In the genomic region with DNA sequence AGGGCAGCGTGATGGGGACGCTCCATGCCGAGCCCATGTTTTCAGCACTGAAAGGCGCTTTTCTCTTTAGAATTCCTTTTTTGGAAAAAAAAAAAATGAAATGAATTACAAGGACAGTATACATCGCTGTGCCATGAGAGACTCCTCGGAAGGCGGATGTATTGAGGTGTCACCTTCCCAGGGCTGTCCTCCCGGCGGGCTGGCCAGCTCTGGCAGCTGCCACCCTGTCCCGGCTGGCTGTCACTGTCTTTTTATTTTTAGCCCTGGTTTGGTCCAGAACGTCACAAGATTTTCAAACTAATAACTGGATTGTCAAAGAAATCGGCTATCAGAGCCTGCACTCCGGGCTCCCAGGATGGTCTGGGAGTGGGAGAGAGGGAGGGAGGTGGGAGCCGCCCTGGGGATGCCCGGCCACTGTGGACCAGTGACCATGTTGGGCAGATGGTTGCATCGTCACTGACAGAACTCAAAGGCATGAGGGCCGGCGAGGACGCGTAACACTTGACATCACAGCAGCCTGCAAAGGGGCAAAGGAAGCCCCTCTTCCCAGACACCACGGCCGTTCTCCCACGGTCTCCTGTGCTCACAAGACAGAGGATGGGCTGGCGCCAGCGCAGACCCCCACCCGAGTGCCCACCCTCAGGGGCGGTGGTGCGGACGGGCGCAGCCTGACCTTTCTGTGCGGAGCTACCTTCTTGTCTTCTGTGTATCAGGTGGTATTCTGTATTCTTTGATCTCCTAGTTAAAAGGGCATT, we compare ENCODE assay signal across 2 cellular contexts.
TF ChIP-seq lines count a peak whose summit lies in the region.

No MANE protein-coding gene starts in this region.

TF ChIP-seq in SK-N-SH, 30 proteins besides CTCF, POLR2A, EP300 and RAD21 (continued from another document):
- TF ChIP-seq MEF2A (IDR thresholded peaks at IDR 0.05; ENCODE audit: borderline replicate concordance, low read depth), result no peak
- TF ChIP-seq RCOR1 (IDR thresholded peaks at IDR 0.05; ENCODE audit: low read length), result no peak
- TF ChIP-seq NRF1 (IDR thresholded peaks at IDR 0.05; ENCODE audit: low read depth, low read length), result no peak
- TF ChIP-seq MXI1 (IDR thresholded peaks at IDR 0.05; ENCODE audit: low read depth, low read length), result no peak
- TF ChIP-seq SMC3 (IDR thresholded peaks at IDR 0.05; ENCODE audit: low read depth, low read length), result no peak
- no peak for TF ChIP-seq FOSL2 (IDR thresholded peaks at IDR 0.05; ENCODE audit: borderline replicate concordance, low read depth)
- no peak for TF ChIP-seq JUND (IDR thresholded peaks at IDR 0.05)
- no peak for TF ChIP-seq NFIC (IDR thresholded peaks at IDR 0.05; ENCODE audit: borderline replicate concordance)
- TF ChIP-seq, protein P1, sequence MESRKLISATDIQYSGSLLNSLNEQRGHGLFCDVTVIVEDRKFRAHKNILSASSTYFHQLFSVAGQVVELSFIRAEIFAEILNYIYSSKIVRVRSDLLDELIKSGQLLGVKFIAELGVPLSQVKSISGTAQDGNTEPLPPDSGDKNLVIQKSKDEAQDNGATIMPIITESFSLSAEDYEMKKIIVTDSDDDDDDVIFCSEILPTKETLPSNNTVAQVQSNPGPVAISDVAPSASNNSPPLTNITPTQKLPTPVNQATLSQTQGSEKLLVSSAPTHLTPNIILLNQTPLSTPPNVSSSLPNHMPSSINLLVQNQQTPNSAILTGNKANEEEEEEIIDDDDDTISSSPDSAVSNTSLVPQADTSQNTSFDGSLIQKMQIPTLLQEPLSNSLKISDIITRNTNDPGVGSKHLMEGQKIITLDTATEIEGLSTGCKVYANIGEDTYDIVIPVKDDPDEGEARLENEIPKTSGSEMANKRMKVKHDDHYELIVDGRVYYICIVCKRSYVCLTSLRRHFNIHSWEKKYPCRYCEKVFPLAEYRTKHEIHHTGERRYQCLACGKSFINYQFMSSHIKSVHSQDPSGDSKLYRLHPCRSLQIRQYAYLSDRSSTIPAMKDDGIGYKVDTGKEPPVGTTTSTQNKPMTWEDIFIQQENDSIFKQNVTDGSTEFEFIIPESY (IDR thresholded peaks at IDR 0.05; ENCODE audit: borderline replicate concordance, low read depth), result no peak
- TF ChIP-seq RXRA (IDR thresholded peaks at IDR 0.05; ENCODE audit: borderline replicate concordance, low read depth), result no peak

TF ChIP-seq in SK-N-SH treated with all-trans-retinoic acid at 6 μM for 48 hours, 23 proteins besides CTCF, POLR2A, EP300 and RAD21:
- TF ChIP-seq, protein P2, sequence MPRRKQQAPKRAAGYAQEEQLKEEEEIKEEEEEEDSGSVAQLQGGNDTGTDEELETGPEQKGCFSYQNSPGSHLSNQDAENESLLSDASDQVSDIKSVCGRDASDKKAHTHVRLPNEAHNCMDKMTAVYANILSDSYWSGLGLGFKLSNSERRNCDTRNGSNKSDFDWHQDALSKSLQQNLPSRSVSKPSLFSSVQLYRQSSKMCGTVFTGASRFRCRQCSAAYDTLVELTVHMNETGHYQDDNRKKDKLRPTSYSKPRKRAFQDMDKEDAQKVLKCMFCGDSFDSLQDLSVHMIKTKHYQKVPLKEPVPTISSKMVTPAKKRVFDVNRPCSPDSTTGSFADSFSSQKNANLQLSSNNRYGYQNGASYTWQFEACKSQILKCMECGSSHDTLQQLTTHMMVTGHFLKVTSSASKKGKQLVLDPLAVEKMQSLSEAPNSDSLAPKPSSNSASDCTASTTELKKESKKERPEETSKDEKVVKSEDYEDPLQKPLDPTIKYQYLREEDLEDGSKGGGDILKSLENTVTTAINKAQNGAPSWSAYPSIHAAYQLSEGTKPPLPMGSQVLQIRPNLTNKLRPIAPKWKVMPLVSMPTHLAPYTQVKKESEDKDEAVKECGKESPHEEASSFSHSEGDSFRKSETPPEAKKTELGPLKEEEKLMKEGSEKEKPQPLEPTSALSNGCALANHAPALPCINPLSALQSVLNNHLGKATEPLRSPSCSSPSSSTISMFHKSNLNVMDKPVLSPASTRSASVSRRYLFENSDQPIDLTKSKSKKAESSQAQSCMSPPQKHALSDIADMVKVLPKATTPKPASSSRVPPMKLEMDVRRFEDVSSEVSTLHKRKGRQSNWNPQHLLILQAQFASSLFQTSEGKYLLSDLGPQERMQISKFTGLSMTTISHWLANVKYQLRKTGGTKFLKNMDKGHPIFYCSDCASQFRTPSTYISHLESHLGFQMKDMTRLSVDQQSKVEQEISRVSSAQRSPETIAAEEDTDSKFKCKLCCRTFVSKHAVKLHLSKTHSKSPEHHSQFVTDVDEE (CRISPR knock-in tag; IDR thresholded peaks at IDR 0.05), result no peak
- TF ChIP-seq OSR1 (CRISPR knock-in tag; IDR thresholded peaks at IDR 0.05) (no peak), ZNF70 (CRISPR knock-in tag; IDR thresholded peaks at IDR 0.05) (no peak), ISL1 (CRISPR knock-in tag; IDR thresholded peaks at IDR 0.05) (no peak), SNAI2 (CRISPR knock-in tag; IDR thresholded peaks at IDR 0.05) (no peak), PPARA (CRISPR knock-in tag; IDR thresholded peaks at IDR 0.05; ENCODE audit: borderline replicate concordance) (no peak), TCF4 (CRISPR knock-in tag; IDR thresholded peaks at IDR 0.05; ENCODE audit: borderline replicate concordance) (no peak), ZFP3 (CRISPR knock-in tag; IDR thresholded peaks at IDR 0.05) (no peak), ZFP30 (CRISPR knock-in tag; IDR thresholded peaks at IDR 0.05) (no peak), ARNTL (CRISPR knock-in tag; IDR thresholded peaks at IDR 0.05; ENCODE audit: borderline replicate concordance, low read depth) (no peak), ZNF565 (CRISPR knock-in tag; conservative IDR thresholded peaks at IDR 0.05; ENCODE audit: low read depth) (no peak), BACH2 (CRISPR knock-in tag; IDR thresholded peaks at IDR 0.05; ENCODE audit: borderline replicate concordance) (no peak), ZNF8 (CRISPR knock-in tag; IDR thresholded peaks at IDR 0.05) (no peak), ZC3H10 (CRISPR knock-in tag; IDR thresholded peaks at IDR 0.05) (no peak)
- TF ChIP-seq, protein P3, sequence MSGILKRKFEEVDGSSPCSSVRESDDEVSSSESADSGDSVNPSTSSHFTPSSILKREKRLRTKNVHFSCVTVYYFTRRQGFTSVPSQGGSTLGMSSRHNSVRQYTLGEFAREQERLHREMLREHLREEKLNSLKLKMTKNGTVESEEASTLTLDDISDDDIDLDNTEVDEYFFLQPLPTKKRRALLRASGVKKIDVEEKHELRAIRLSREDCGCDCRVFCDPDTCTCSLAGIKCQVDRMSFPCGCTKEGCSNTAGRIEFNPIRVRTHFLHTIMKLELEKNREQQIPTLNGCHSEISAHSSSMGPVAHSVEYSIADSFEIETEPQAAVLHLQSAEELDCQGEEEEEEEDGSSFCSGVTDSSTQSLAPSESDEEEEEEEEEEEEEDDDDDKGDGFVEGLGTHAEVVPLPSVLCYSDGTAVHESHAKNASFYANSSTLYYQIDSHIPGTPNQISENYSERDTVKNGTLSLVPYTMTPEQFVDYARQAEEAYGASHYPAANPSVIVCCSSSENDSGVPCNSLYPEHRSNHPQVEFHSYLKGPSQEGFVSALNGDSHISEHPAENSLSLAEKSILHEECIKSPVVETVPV (CRISPR knock-in tag; IDR thresholded peaks at IDR 0.05), result no peak
- TF ChIP-seq, protein P4, sequence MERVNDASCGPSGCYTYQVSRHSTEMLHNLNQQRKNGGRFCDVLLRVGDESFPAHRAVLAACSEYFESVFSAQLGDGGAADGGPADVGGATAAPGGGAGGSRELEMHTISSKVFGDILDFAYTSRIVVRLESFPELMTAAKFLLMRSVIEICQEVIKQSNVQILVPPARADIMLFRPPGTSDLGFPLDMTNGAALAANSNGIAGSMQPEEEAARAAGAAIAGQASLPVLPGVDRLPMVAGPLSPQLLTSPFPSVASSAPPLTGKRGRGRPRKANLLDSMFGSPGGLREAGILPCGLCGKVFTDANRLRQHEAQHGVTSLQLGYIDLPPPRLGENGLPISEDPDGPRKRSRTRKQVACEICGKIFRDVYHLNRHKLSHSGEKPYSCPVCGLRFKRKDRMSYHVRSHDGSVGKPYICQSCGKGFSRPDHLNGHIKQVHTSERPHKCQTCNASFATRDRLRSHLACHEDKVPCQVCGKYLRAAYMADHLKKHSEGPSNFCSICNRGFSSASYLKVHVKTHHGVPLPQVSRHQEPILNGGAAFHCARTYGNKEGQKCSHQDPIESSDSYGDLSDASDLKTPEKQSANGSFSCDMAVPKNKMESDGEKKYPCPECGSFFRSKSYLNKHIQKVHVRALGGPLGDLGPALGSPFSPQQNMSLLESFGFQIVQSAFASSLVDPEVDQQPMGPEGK (CRISPR knock-in tag; IDR thresholded peaks at IDR 0.05; ENCODE audit: borderline replicate concordance), result no peak
- TF ChIP-seq, protein P5, sequence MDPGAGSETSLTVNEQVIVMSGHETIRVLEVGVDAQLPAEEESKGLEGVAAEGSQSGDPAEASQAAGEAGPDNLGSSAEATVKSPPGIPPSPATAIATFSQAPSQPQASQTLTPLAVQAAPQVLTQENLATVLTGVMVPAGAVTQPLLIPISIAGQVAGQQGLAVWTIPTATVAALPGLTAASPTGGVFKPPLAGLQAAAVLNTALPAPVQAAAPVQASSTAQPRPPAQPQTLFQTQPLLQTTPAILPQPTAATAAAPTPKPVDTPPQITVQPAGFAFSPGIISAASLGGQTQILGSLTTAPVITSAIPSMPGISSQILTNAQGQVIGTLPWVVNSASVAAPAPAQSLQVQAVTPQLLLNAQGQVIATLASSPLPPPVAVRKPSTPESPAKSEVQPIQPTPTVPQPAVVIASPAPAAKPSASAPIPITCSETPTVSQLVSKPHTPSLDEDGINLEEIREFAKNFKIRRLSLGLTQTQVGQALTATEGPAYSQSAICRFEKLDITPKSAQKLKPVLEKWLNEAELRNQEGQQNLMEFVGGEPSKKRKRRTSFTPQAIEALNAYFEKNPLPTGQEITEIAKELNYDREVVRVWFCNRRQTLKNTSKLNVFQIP (CRISPR knock-in tag; IDR thresholded peaks at IDR 0.05; ENCODE audit: borderline replicate concordance, low read depth), result no peak
TF ChIP-seq in SK-N-SH treated with all-trans-retinoic acid at 6 μM for 48 hours: peak in this region for 0.
